In the genomic region with DNA sequence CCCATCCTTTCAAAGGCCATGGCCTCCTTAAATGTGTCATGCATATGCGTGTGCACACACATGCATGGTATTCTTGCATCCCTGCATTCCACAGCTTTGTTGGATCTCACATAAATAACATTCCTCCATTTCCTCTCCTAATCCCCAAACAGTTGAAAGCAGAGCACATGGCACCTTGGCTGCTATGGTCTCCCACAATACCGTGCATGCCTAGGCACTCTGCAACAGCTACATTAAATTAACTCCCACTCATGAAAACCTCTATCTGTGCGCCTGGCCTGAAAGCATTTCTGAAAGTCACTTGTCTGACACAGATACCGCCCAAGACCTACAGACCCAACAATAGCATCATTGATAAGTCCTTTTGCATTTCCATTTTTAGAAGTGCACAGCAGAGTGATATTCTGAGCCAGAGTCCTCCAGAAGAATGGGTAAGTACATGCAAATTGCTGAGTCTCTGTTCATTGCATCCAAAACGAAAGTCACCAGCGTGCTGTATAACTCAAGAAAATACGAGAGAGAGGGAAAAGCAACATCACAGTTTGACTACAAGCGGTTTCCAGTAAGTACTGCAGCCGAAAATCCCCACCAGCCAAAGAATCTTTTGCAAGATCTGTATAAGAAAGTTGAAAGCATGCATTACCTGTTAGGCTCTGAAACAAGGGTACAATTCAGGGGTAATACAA, we compare ENCODE assay signal across 9 cellular contexts. TPM values are rescaled to one million over a fixed set of nuclear protein-coding genes. Genes with fewer than 3 reads are reported as not detected.
A peak's percentile ranks its signal among the peaks of the same experiment; 100 is the strongest.
DNase-seq lines count a peak whose midpoint lies in the region; ATAC-seq and TF ChIP-seq lines count a peak whose summit lies in the region.
"Had no signal": no experiment of that assay in that cellular context is flagged by ENCODE, and none has a peak within 500 bp of the region (broad histone marks: within the 10 kb centered on the region; RNA-seq: fewer than 3 reads in every experiment).

No MANE protein-coding gene starts in this region.

- H2AFZ ChIP-seq in Karpas-422 (ENCODE audit: low read length): no peak overlapping the region

- H3K4me3 ChIP-seq in Karpas-422 (ENCODE audit: low read length) (peak overlapping the region; percentile 64), urinary bladder (ENCODE audit: low read depth, low read length) (peak overlapping the region; percentile 32), adrenal gland (no peak overlapping the region), brain microvascular endothelial cell (ENCODE audit: low read depth, low read length) (no peak overlapping the region)

- H3K27ac ChIP-seq in Karpas-422 (ENCODE audit: low read length) (peak overlapping the region; percentile 57), urinary bladder (ENCODE audit: low read depth) (peak overlapping the region; percentile 42), adrenal gland (no peak overlapping the region), brain microvascular endothelial cell (no peak overlapping the region)

- H3K36me3 ChIP-seq in Karpas-422 (ENCODE audit: insufficient read depth, low read length): no peaks in the 10 kb centered on the region
- H3K36me3 ChIP-seq in urinary bladder (ENCODE audit: insufficient read depth): no peaks in the 10 kb centered on the region
- H3K36me3 ChIP-seq in adrenal gland (replicated peaks in 1 of 2): no peaks in the 10 kb centered on the region
- no peaks in the 10 kb centered on the region for H3K36me3 ChIP-seq in brain microvascular endothelial cell (replicated peaks)

- H3K4me1 ChIP-seq in Karpas-422 (ENCODE audit: low read length) (peaks cover 64% of the 10 kb centered on the region), urinary bladder (ENCODE audit: insufficient read depth) (no peaks in the 10 kb centered on the region), adrenal gland (replicated peaks in 1 of 2) (no peaks in the 10 kb centered on the region)

- no peaks in the 10 kb centered on the region for H3K79me2 ChIP-seq in Karpas-422 (ENCODE audit: low read length)

- no peak for TF ChIP-seq POLR2A in adrenal gland (IDR thresholded peaks at IDR 0.05)

- in situ Hi-C loops in brain microvascular endothelial cell (cut with HindIII; ENCODE audit: low pct_ligation_motif_present, low sequenced_read_pairs): no loop called here

- WGBS in urinary bladder: 27% methylated on average over 9 of the region's 9 CpGs
- 69 to 85% (median 71%) methylated on average over 9 of the region's 9 CpGs for WGBS in adrenal gland, 4 donors

- ATAC-seq in GM18498 (IDR thresholded peaks at IDR 0.05; ENCODE audit: unreplicated experiment) (peak; percentile 73), GM21576 (IDR thresholded peaks at IDR 0.05; ENCODE audit: unreplicated experiment) (peak; percentile 75)

- H3K9me3 ChIP-seq in Karpas-422 (ENCODE audit: low read length): no peaks in the 10 kb centered on the region
- no peaks in the 10 kb centered on the region for H3K9me3 ChIP-seq in adrenal gland (replicated peaks in 1 of 3)

- H3K27me3 ChIP-seq in Karpas-422 (ENCODE audit: low read length) (no peaks in the 10 kb centered on the region; the same call in 1 of the 2 replicates), adrenal gland (no peaks in the 10 kb centered on the region), brain microvascular endothelial cell (replicated peaks) (peaks cover 6% of the 10 kb centered on the region)

- no peak for TF ChIP-seq CTCF in adrenal gland (IDR thresholded peaks at IDR 0.05)
- TF ChIP-seq CTCF in brain microvascular endothelial cell (IDR thresholded peaks at IDR 0.05; ENCODE audit: low read depth, low read length, missing control alignments): no peak

- no peaks in the 10 kb centered on the region for H3K9me2 ChIP-seq in Karpas-422 (replicated peaks; ENCODE audit: insufficient read depth, low read length)

- DNase-seq in Karpas-422 (peak; percentile 94), germinal center (ENCODE audit: low spot score) (peak; percentile 76), adrenal gland (no peak), NCI-H524 treated with DMSO at 0.1 percent for 48 hours (lab: John Stamatoyannopoulos, UW) (no peak), brain microvascular endothelial cell (no peak)

- intact Hi-C loops in adrenal gland (cut with DNase I): no loop called here

- H3K4me2 ChIP-seq in Karpas-422 (ENCODE audit: low read depth, low read length, poor library complexity, severe bottlenecking): peak overlapping the region; percentile 76

- peaks cover 40% of the 10 kb centered on the region; the same call in 1 of the 2 replicates for H4K20me1 ChIP-seq in Karpas-422 (ENCODE audit: insufficient read depth, low read depth, low read length)

- H3K9ac ChIP-seq in Karpas-422 (ENCODE audit: low read length): peak overlapping the region; percentile 42

RNA-seq across cellular contexts. Expression of a gene that starts 0.4 kb away (rescaled TPM):
- total RNA-seq in Karpas-422 (2014; rRNA removed; shearing (Covaris generic); ENCODE audit: low replicate concordance): 0.69 and 2.3 TPM in 2 replicates
- total RNA-seq in urinary bladder (32.3 TPM), adrenal gland (1 to 10 TPM in 1 of 8 donors, under 1 TPM in 6, not detected in 1; 0.19 to 1.5 (median 0.47) TPM)
- polyA plus RNA-seq in urinary bladder (72.7 TPM), adrenal gland (1 to 10 TPM in 2 of 3 donors, under 1 TPM in 1; 0.44 to 3.5 (median 2.2) TPM)

RNA-seq across cellular contexts. Expression of a gene that starts 21.2 kb away (rescaled TPM):
- not detected in 2 replicates for total RNA-seq in Karpas-422 (2014; rRNA removed; shearing (Covaris generic); ENCODE audit: low replicate concordance)
- total RNA-seq in urinary bladder (not detected), adrenal gland (not detected)
- polyA plus RNA-seq in urinary bladder (not detected), adrenal gland (not detected)
- total RNA-seq: LHCN-M2 had no signal

RNA-seq across cellular contexts. Expression of a gene that starts 48.8 kb away (rescaled TPM):
- total RNA-seq in Karpas-422 (2014; rRNA removed; shearing (Covaris generic); ENCODE audit: low replicate concordance): not detected in 2 replicates
- total RNA-seq in urinary bladder: not detected
- not detected for polyA plus RNA-seq in urinary bladder
- total RNA-seq in adrenal gland: not detected
- polyA plus RNA-seq in adrenal gland: not detected
- total RNA-seq: LHCN-M2 had no signal

RNA-seq across cellular contexts. Expression of a gene that starts 50.2 kb away (rescaled TPM):
- not detected in 2 replicates for total RNA-seq in Karpas-422 (2014; rRNA removed; shearing (Covaris generic); ENCODE audit: low replicate concordance)
- total RNA-seq in urinary bladder (2.0 TPM), adrenal gland (1 to 10 TPM in 6 of 8 donors, under 1 TPM in 2; 0.17 to 2.5 (median 1.5) TPM)
- polyA plus RNA-seq in urinary bladder (0.41 TPM), adrenal gland (1 to 10 TPM in 1 of 3 donors, under 1 TPM in 2; 0.47 to 2.0 (median 0.48) TPM)

Comparison
In these comparisons a context has a peak if more than half of its experiments do, and no peak if none do; other contexts are left out.
1. DNase-seq: peak in Karpas-422 (single experiment) and germinal center (single experiment); none in adrenal gland (0 of 7), NCI-H524 treated with DMSO at 0.1 percent for 48 hours (single experiment) and brain microvascular endothelial cell (single experiment).
2. H3K27ac ChIP-seq: peak in Karpas-422 (single experiment) and urinary bladder (single experiment); none in adrenal gland (0 of 5) and brain microvascular endothelial cell (single experiment).
3. H3K4me3 ChIP-seq: peak in Karpas-422 (single experiment) and urinary bladder (single experiment); none in adrenal gland (0 of 4) and brain microvascular endothelial cell (single experiment).
4. RNA of a gene that starts 0.4 kb away (total RNA-seq): 32.3 TPM in urinary bladder (single experiment); 0.69 to 2.3 TPM in Karpas-422 and 0.19 to 1.5 TPM in adrenal gland; every median in the first group is over 10 times any median in the second.